ENCODE assay signal across 1 cellular context in genomic region chr11:65859134-65859811, GRCh38.
TF ChIP-seq lines count a peak whose summit lies in the region.

No MANE protein-coding gene starts in this region.

TF ChIP-seq in K562, 482 proteins besides CTCF, POLR2A, EP300 and RAD21 (continued from another document):
- no peak for TF ChIP-seq KAT8 (IDR thresholded peaks at IDR 0.05; ENCODE audit: low read depth)
- TF ChIP-seq, protein P1, sequence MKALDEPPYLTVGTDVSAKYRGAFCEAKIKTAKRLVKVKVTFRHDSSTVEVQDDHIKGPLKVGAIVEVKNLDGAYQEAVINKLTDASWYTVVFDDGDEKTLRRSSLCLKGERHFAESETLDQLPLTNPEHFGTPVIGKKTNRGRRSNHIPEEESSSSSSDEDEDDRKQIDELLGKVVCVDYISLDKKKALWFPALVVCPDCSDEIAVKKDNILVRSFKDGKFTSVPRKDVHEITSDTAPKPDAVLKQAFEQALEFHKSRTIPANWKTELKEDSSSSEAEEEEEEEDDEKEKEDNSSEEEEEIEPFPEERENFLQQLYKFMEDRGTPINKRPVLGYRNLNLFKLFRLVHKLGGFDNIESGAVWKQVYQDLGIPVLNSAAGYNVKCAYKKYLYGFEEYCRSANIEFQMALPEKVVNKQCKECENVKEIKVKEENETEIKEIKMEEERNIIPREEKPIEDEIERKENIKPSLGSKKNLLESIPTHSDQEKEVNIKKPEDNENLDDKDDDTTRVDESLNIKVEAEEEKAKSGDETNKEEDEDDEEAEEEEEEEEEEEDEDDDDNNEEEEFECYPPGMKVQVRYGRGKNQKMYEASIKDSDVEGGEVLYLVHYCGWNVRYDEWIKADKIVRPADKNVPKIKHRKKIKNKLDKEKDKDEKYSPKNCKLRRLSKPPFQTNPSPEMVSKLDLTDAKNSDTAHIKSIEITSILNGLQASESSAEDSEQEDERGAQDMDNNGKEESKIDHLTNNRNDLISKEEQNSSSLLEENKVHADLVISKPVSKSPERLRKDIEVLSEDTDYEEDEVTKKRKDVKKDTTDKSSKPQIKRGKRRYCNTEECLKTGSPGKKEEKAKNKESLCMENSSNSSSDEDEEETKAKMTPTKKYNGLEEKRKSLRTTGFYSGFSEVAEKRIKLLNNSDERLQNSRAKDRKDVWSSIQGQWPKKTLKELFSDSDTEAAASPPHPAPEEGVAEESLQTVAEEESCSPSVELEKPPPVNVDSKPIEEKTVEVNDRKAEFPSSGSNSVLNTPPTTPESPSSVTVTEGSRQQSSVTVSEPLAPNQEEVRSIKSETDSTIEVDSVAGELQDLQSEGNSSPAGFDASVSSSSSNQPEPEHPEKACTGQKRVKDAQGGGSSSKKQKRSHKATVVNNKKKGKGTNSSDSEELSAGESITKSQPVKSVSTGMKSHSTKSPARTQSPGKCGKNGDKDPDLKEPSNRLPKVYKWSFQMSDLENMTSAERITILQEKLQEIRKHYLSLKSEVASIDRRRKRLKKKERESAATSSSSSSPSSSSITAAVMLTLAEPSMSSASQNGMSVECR (CRISPR knock-in tag; IDR thresholded peaks at IDR 0.05): peak; percentile 38; the same call in 1 of the 2 replicates
- no peak for TF ChIP-seq ZNF592 (IDR thresholded peaks at IDR 0.05)
- TF ChIP-seq CBX8 (IDR thresholded peaks at IDR 0.05; ENCODE audit: borderline replicate concordance, extremely low read depth, low read depth, low read length, poor library complexity, severe bottlenecking): no peak
- TF ChIP-seq, protein P2, sequence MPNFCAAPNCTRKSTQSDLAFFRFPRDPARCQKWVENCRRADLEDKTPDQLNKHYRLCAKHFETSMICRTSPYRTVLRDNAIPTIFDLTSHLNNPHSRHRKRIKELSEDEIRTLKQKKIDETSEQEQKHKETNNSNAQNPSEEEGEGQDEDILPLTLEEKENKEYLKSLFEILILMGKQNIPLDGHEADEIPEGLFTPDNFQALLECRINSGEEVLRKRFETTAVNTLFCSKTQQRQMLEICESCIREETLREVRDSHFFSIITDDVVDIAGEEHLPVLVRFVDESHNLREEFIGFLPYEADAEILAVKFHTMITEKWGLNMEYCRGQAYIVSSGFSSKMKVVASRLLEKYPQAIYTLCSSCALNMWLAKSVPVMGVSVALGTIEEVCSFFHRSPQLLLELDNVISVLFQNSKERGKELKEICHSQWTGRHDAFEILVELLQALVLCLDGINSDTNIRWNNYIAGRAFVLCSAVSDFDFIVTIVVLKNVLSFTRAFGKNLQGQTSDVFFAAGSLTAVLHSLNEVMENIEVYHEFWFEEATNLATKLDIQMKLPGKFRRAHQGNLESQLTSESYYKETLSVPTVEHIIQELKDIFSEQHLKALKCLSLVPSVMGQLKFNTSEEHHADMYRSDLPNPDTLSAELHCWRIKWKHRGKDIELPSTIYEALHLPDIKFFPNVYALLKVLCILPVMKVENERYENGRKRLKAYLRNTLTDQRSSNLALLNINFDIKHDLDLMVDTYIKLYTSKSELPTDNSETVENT (CRISPR knock-in tag; IDR thresholded peaks at IDR 0.05): peak; percentile 91
- TF ChIP-seq NR4A1 (CRISPR knock-in tag; IDR thresholded peaks at IDR 0.05): no peak
- TF ChIP-seq NR4A1 (tag; IDR thresholded peaks at IDR 0.05): no peak
- no peak for TF ChIP-seq ZNF507 (tag; conservative IDR thresholded peaks at IDR 0.05)
- no peak for TF ChIP-seq NFATC3 (IDR thresholded peaks at IDR 0.05)
- peak; percentile 94 for TF ChIP-seq RBM22 (IDR thresholded peaks at IDR 0.05; ENCODE audit: low read depth, low read length, poor library complexity, severe bottlenecking)
- no peak for TF ChIP-seq ZNF41 (CRISPR knock-in tag; conservative IDR thresholded peaks at IDR 0.05)
- TF ChIP-seq ZNF280A (IDR thresholded peaks at IDR 0.05; ENCODE audit: low read depth, partially characterized antibody): no peak
- TF ChIP-seq TFAM (CRISPR knock-in tag; conservative IDR thresholded peaks at IDR 0.05): no peak
- no peak for TF ChIP-seq DACH1 (IDR thresholded peaks at IDR 0.05; ENCODE audit: partially characterized antibody)
- no peak for TF ChIP-seq ZNF274 (IDR thresholded peaks at IDR 0.05; ENCODE audit: borderline replicate concordance, low read depth, low read length)
